ENCODE assay signal across 1 cellular context in the genomic region with DNA sequence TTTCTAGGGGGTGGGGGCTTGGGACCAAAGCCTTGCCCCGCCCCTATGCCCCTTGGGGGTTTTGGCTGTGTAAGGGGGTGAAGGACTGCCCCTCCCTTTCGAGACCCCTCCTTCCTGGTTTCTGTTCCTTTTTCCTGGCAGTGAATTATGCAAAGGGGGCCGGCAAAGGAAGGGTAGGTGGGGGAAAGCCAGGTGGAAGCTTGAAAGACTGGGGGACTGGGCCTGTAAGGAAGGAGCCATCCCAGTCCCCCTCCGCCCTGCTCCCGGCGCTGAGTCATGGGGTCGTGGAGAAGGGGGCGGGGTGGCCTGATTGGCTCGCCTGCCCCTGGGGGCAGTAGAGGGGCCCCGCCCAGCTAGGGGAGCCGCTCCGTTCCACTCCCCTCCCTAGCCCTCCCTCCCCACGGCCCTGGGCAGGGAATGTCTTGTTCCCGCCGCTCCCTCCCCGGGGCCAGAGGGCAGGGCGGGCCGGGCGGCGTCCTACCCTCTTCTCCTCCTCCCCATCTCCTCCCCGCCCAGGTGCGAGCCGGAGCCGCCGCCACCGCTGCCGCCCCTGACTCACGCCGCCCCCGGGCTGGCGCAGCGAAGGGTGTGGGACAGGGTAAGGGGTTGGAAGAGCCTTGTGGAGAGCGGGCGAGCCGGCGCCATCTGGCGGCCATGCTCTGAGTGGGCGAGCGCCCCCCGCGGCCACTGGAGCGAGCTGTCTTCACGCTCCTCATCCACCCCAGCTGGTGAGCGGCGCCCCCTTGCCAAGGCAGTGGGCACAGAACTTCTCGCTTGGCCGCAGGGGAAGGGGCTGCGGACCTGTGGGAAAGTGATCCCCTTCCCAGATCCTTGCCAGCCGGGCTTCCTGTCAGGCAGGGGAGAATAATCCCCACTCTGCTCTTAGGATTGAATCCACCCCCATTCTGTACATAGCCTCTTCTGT.
TF ChIP-seq lines count a peak whose summit lies in the region.

No MANE protein-coding gene starts in this region.

TF ChIP-seq in endothelial cell of umbilical vein, 7 proteins besides CTCF, POLR2A, EP300 and RAD21:
- TF ChIP-seq MYC (IDR thresholded peaks at IDR 0.05; ENCODE audit: low read depth, low read length) = no peak
- no peak for TF ChIP-seq GATA2 (IDR thresholded peaks at IDR 0.05; ENCODE audit: insufficient read depth, insufficient read length, low read depth, low read length)
- TF ChIP-seq FOS (IDR thresholded peaks at IDR 0.05; ENCODE audit: borderline replicate concordance, insufficient read depth, low read length) = peak; percentile 45
- TF ChIP-seq JUN (IDR thresholded peaks at IDR 0.05; ENCODE audit: borderline replicate concordance, insufficient read depth, insufficient read length, low read depth) = no peak
- TF ChIP-seq POLR2AphosphoS5 (IDR thresholded peaks at IDR 0.05; ENCODE audit: insufficient read depth, low read depth, low read length) = peak; percentile 78
- TF ChIP-seq EZH2 (IDR thresholded peaks at IDR 0.05; ENCODE audit: borderline replicate concordance, low read depth, low read length, severe bottlenecking) = no peak
- TF ChIP-seq MAX (IDR thresholded peaks at IDR 0.05; ENCODE audit: insufficient read depth, insufficient read length) = peak; percentile 35
